ENCODE assay signal across 33 cellular contexts in genomic region chr9:103485138-103485537, GRCh38.
DNase-seq lines count a peak whose midpoint lies in the region; ATAC-seq, FAIRE-seq and TF ChIP-seq lines count a peak whose summit lies in the region.
"Had no signal": no experiment of that assay in that cellular context is flagged by ENCODE, and none has a peak within 500 bp of the region (broad histone marks: within the 10 kb centered on the region; RNA-seq: fewer than 3 reads in every experiment).

No MANE protein-coding gene starts in this region.

- H3K27me3 ChIP-seq in bronchial epithelial cell (ENCODE audit: control insufficient read depth, insufficient read depth, low read length), result no peaks in the 10 kb centered on the region
- H3K27me3 ChIP-seq: BE2C; BLaER1; BLaER1 treated with 17β-estradiol and CSF1 and Interleukin-3, amounts not matched to agents 10 nM and 100 nM had no signal

- no peak overlapping the region for H3K27ac ChIP-seq in kidney (ENCODE audit: low read depth in 2 of 2, low read length in 2 of 2)
- H3K27ac ChIP-seq: 22Rv1; A549; BLaER1; BLaER1 treated with 17β-estradiol and CSF1 and Interleukin-3, amounts not matched to agents 10 nM and 100 nM; C4-2B had no signal

- no peaks in the 10 kb centered on the region for H3K27me3 Mint-ChIP-seq in effector memory CD8-positive, alpha-beta T cell
- H3K27me3 Mint-ChIP-seq: B cell; CD4-positive, alpha-beta memory T cell; CD4-positive, alpha-beta T cell; CD4-positive, CD25-positive, alpha-beta regulatory T cell; CD8-positive, alpha-beta memory T cell had no signal

- H3K27ac Mint-ChIP-seq in effector memory CD8-positive, alpha-beta T cell, result no peak overlapping the region
- H3K27ac Mint-ChIP-seq: B cell; CD14-positive monocyte; CD4-positive, alpha-beta memory T cell; CD4-positive, alpha-beta T cell; CD4-positive, CD25-positive, alpha-beta regulatory T cell; CD8-positive, alpha-beta memory T cell; CD8-positive, alpha-beta T cell had no signal

- no peak for DNase-seq in bronchial epithelial cell (ENCODE audit: low read depth)
- peak; percentile 56 for DNase-seq in kidney
- no peak for DNase-seq in effector memory CD8-positive, alpha-beta T cell
- DNase-seq: 8988T; ACHN; AML-193; BE2C; C1 segment of cervical spinal cord; Caco-2; Calu3; CD4-positive, alpha-beta memory T cell; CD4-positive, alpha-beta T cell; CD4-positive, CD25-positive, alpha-beta regulatory T cell; CD8-positive, alpha-beta memory T cell; CD8-positive, alpha-beta T cell; COR-L47; DMS 273 treated with DMSO at 0.1 percent for 48 hours; DMS153; DMS53; DMS79; DMS79 treated with DMSO at 0.1 percent for 48 hours; DND-41; EL had no signal

- no peak overlapping the region for H3K4me3 Mint-ChIP-seq in effector memory CD8-positive, alpha-beta T cell
- H3K4me3 Mint-ChIP-seq: B cell; CD14-positive monocyte; CD4-positive, alpha-beta memory T cell; CD4-positive, alpha-beta T cell; CD4-positive, CD25-positive, alpha-beta regulatory T cell; CD8-positive, alpha-beta memory T cell; CD8-positive, alpha-beta T cell had no signal

- no peaks in the 10 kb centered on the region for H3K4me1 Mint-ChIP-seq in effector memory CD8-positive, alpha-beta T cell (ENCODE audit: low read depth in 2 of 2)
- H3K4me1 Mint-ChIP-seq: B cell; CD14-positive monocyte; CD4-positive, alpha-beta memory T cell; CD4-positive, CD25-positive, alpha-beta regulatory T cell; CD8-positive, alpha-beta memory T cell had no signal

- TF ChIP-seq CTCF in bronchial epithelial cell (IDR thresholded peaks at IDR 0.05; ENCODE audit: insufficient read depth, low read length, severe bottlenecking), result no peak
- TF ChIP-seq CTCF in kidney (IDR thresholded peaks at IDR 0.05; ENCODE audit: borderline replicate concordance, extremely low read depth, insufficient read depth), result no peak

- H3K9me3 ChIP-seq in kidney (ENCODE audit: control insufficient read depth in 1 of 2, low read length in 2 of 2), result no peaks in the 10 kb centered on the region
- H3K9me3 ChIP-seq: A549, BE2C, Caco-2 had no signal

- FAIRE-seq in bronchial epithelial cell (lab: Jason Lieb, UNC) (peak; percentile 47), kidney (lab: Jason Lieb, UNC) (no peak)
- FAIRE-seq: A204.1, A549, D721Med had no signal

- peaks cover 8 to 14% of the 10 kb centered on the region in 2 donors for H3K9me3 Mint-ChIP-seq in effector memory CD8-positive, alpha-beta T cell

- H3K4me3 ChIP-seq in bronchial epithelial cell (ENCODE audit: low read depth, low read length) (no peak overlapping the region), kidney (ENCODE audit: low read length in 2 of 2) (no peak overlapping the region)
- H3K4me3 ChIP-seq: A549; BLaER1; BLaER1 treated with 17β-estradiol and CSF1 and Interleukin-3, amounts not matched to agents 10 nM and 100 nM had no signal

- ATAC-seq in HG03175 (IDR thresholded peaks at IDR 0.05; ENCODE audit: unreplicated experiment), result no peak
- no peak for ATAC-seq in effector memory CD8-positive, alpha-beta T cell (replicated peaks)
- ATAC-seq: A549; CD8-positive, alpha-beta T cell had no signal

- H3K9ac ChIP-seq in kidney (ENCODE audit: low read length in 2 of 2), result no peak overlapping the region
- H3K9ac ChIP-seq: BLaER1; BLaER1 treated with 17β-estradiol and CSF1 and Interleukin-3, amounts not matched to agents 10 nM and 100 nM had no signal

- H3K4me1 ChIP-seq in kidney (ENCODE audit: control insufficient read depth in 1 of 2, insufficient read depth in 1 of 2, low read depth in 1 of 2, low read length in 2 of 2), result no peaks in the 10 kb centered on the region
- H3K4me1 ChIP-seq: A549; BE2C; BLaER1; BLaER1 treated with 17β-estradiol and CSF1 and Interleukin-3, amounts not matched to agents 10 nM and 100 nM; Caco-2 had no signal

- no peaks in the 10 kb centered on the region for H3K36me3 Mint-ChIP-seq in effector memory CD8-positive, alpha-beta T cell (ENCODE audit: insufficient read depth)
- H3K36me3 Mint-ChIP-seq: CD14-positive monocyte; CD4-positive, alpha-beta memory T cell; CD4-positive, CD25-positive, alpha-beta regulatory T cell; CD8-positive, alpha-beta memory T cell; CD8-positive, alpha-beta T cell had no signal

- H3K36me3 ChIP-seq in bronchial epithelial cell (ENCODE audit: control insufficient read depth, insufficient read depth, low read length) (no peaks in the 10 kb centered on the region), kidney (ENCODE audit: control insufficient read depth in 1 of 2, insufficient read depth in 2 of 2, low read length in 2 of 2) (no peaks in the 10 kb centered on the region)
- H3K36me3 ChIP-seq: BE2C; BLaER1; BLaER1 treated with 17β-estradiol and CSF1 and Interleukin-3, amounts not matched to agents 10 nM and 100 nM had no signal

- intact Hi-C loops in kidney (cut with DNase I), result no loop called here
